ENCODE assay signal across 8 cellular contexts in the genomic region with DNA sequence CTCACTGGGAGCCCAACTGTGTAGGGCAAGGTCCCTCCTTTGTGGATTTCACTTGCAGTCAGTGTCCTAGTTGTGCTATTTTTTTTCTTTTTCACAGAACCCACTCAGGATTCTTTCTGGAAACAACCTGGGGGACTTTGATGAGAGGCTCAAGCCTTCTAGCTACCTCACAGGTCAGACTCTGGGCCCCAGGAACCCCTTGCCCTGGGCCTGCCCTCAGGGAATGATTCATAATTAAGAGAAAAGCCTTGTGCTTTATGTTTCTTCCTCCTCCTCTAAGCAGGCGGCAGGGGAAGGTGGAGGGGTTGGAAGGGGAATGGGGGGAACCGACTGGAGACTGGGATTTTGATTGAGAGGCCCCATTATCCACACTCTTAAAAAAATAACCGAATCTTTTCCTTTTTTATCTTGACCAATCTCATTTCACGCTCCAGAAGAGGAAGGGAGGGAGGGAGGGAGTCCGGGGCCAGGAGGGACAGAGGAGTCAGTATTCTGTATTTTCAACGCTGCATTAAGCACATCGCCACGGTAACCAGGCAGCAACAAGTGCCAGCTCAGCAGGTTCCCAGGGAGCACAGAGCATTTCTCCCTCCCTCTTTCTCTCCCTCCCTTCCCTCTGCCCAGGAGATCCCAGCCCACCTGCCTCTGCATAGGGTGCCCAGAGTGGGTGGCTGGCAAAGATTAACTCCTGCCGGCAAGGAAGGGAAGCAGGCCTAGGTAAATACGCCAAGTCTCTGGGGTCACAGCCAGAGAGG. TPM values are rescaled to one million over a fixed set of nuclear protein-coding genes. Genes with fewer than 3 reads are reported as not detected.
DNase-seq lines count a peak whose midpoint lies in the region; ATAC-seq and TF ChIP-seq lines count a peak whose summit lies in the region.

No MANE protein-coding gene starts in this region.

- H3K4me1 Mint-ChIP-seq in mesothelial cell of epicardium = peaks cover 42% of the 10 kb centered on the region
- H3K4me1 Mint-ChIP-seq in naive thymus-derived CD4-positive, alpha-beta T cell = peaks cover 3 to 27% (median 10%) of the 10 kb centered on the region in 7 donors

- no peak for ATAC-seq in HG03378 (IDR thresholded peaks at IDR 0.05; ENCODE audit: unreplicated experiment)
- ATAC-seq in naive thymus-derived CD4-positive, alpha-beta T cell = no peak
- no peak for ATAC-seq in GM18502 (IDR thresholded peaks at IDR 0.05; ENCODE audit: poor library complexity, unreplicated experiment)

- no peaks in the 10 kb centered on the region for H3K9me3 ChIP-seq in naive thymus-derived CD4-positive, alpha-beta T cell (ENCODE audit: control insufficient read depth in 2 of 3, low read length in 3 of 3)

- no peak overlapping the region for H3K27ac ChIP-seq in naive thymus-derived CD4-positive, alpha-beta T cell (ENCODE audit: low read depth, low read length)

- H3K27me3 ChIP-seq in naive thymus-derived CD4-positive, alpha-beta T cell (ENCODE audit: control insufficient read depth in 2 of 2, insufficient read depth in 2 of 2, low read length in 2 of 2) = no peaks in the 10 kb centered on the region

- H3K36me3 Mint-ChIP-seq in mesothelial cell of epicardium = no peaks in the 10 kb centered on the region
- H3K36me3 Mint-ChIP-seq in naive thymus-derived CD4-positive, alpha-beta T cell = no peaks in the 10 kb centered on the region

- POLR2A ChIA-PET in naive thymus-derived CD4-positive, alpha-beta T cell (lab: Charles Lee) = no interaction called here

- no peak overlapping the region for H3K4me3 ChIP-seq in naive thymus-derived CD4-positive, alpha-beta T cell (ENCODE audit: low read length)

- peak overlapping the region; percentile 76 for H3K27ac Mint-ChIP-seq in mesothelial cell of epicardium
- no peak overlapping the region for H3K27ac Mint-ChIP-seq in naive thymus-derived CD4-positive, alpha-beta T cell

- no peaks in the 10 kb centered on the region for H3K36me3 ChIP-seq in naive thymus-derived CD4-positive, alpha-beta T cell (ENCODE audit: control insufficient read depth in 2 of 3, insufficient read depth in 3 of 3, low read length in 3 of 3)

- H3K27me3 Mint-ChIP-seq in mesothelial cell of epicardium (ENCODE audit: low read depth) = peaks cover 2% of the 10 kb centered on the region
- H3K27me3 Mint-ChIP-seq in naive thymus-derived CD4-positive, alpha-beta T cell = peaks cover 0 to 7% (median 0%) of the 10 kb centered on the region in 5 donors

- no peak overlapping the region for H3K4me3 Mint-ChIP-seq in mesothelial cell of epicardium
- no peak overlapping the region for H3K4me3 Mint-ChIP-seq in naive thymus-derived CD4-positive, alpha-beta T cell

- intact Hi-C loops in naive thymus-derived CD4-positive, alpha-beta T cell (cut with micrococcal nuclease) = no loop called here

- TF ChIP-seq CTCF in mesothelial cell of epicardium (IDR thresholded peaks at IDR 0.05; ENCODE audit: unreplicated experiment) = no peak

- H3K4me1 ChIP-seq in naive thymus-derived CD4-positive, alpha-beta T cell (ENCODE audit: control insufficient read depth in 2 of 2, insufficient read depth in 2 of 2, low read length in 2 of 2) = no peaks in the 10 kb centered on the region

- CTCF ChIA-PET in naive thymus-derived CD4-positive, alpha-beta T cell (lab: Charles Lee) = no interaction called here

- no peaks in the 10 kb centered on the region for H3K9me3 Mint-ChIP-seq in mesothelial cell of epicardium
- H3K9me3 Mint-ChIP-seq in naive thymus-derived CD4-positive, alpha-beta T cell = peaks cover 0 to 2% (median 0%) of the 10 kb centered on the region in 11 donors

- peak; percentile 71 for DNase-seq in Daoy (ENCODE audit: low read depth)
- DNase-seq in NCI-H2171 treated with DMSO at 0.1 percent for 48 hours (lab: John Stamatoyannopoulos, UW) = peak; percentile 64
- peak; percentile 26 for DNase-seq in cerebellar cortex (ENCODE audit: low spot score)
- DNase-seq in mesothelial cell of epicardium (ENCODE audit: low spot score in 2 of 2, unreplicated experiment in 2 of 2) = no peak
- no peak for DNase-seq in naive thymus-derived CD4-positive, alpha-beta T cell
- DNase-seq in activated naive CD4-positive, alpha-beta T cell treated with anti-CD3 and anti-CD28 coated beads, Interleukin-2, amount 50 U/mL, for 16 hours = no peak

RNA-seq across cellular contexts. Expression of a gene that starts 51.9 kb away (rescaled TPM):
- total RNA-seq in Daoy (2014; rRNA removed; shearing (Covaris generic)) = 7.5 and 13.3 TPM in 2 replicates
- total RNA-seq in mesothelial cell of epicardium = 16.6 to 21.4 TPM (median 20.1 TPM) in 3 replicates
- 100 to 1,000 TPM in 4 of 5 experiments, 10 to 100 TPM in 1; 96.4 to 399 (median 167) TPM for total RNA-seq in naive thymus-derived CD4-positive, alpha-beta T cell
- polyA plus RNA-seq in naive thymus-derived CD4-positive, alpha-beta T cell = 10 to 100 TPM; 28.0 to 50.4 TPM

RNA-seq across cellular contexts. Expression of a gene that starts 53.0 kb away (rescaled TPM):
- 0.17 and 0.57 TPM in 2 replicates for total RNA-seq in Daoy (2014; rRNA removed; shearing (Covaris generic))
- 0.13 to 0.31 TPM in 2 of 3 replicates, not detected in the other for total RNA-seq in mesothelial cell of epicardium
- 1 to 10 TPM in 3 of 5 experiments, under 1 TPM in 2; 0.37 to 1.5 (median 1.2) TPM for total RNA-seq in naive thymus-derived CD4-positive, alpha-beta T cell
- polyA plus RNA-seq in naive thymus-derived CD4-positive, alpha-beta T cell = 1 to 10 TPM in 1 of 2 donors, under 1 TPM in 1; 0.09 to 1.4 TPM

Comparison
In these comparisons a context has a peak if more than half of its experiments do, and no peak if none do; other contexts are left out.
1. DNase-seq: peak in Daoy (single experiment), NCI-H2171 treated with DMSO at 0.1 percent for 48 hours (single experiment) and cerebellar cortex (single experiment); none in mesothelial cell of epicardium (0 of 2), naive thymus-derived CD4-positive, alpha-beta T cell (0 of 9) and activated naive CD4-positive, alpha-beta T cell treated with anti-CD3 and anti-CD28 coated beads, Interleukin-2, amount 50 U/mL, for 16 hours (single experiment).